In genomic region chr17:20843799-20844553, GRCh38 we compare ENCODE assay signal across 8 cellular contexts.
DNase-seq lines count a peak whose midpoint lies in the region; ATAC-seq and TF ChIP-seq lines count a peak whose summit lies in the region.
"Not testable (repeated sequence)": the region's sequence is repeated elsewhere in the genome, so short reads cannot be mapped to it uniquely, and the experiment has no call there.

No MANE protein-coding gene starts in this region.

- WGBS in spleen, 5 donors: 2 to 4% (median 3%) methylated on average over 31 to 65 of the region's 74 CpGs

- H3K4me3 ChIP-seq in WERI-Rb-1 (ENCODE audit: low read depth, low read length) (peak overlapping the region; percentile 47), lower lobe of right lung (peak overlapping the region; percentile 17), spleen (peak overlapping the region in 3 of 8 donors; percentile 13 to 61 (median 32))

- H3K4me1 ChIP-seq in ES-I3 (ENCODE audit: insufficient read depth, low read length); lower lobe of right lung: not testable (repeated sequence)
- peaks cover 0 to 18% (median 2%) of the 10 kb centered on the region in 6 donors for H3K4me1 ChIP-seq in spleen

- TF ChIP-seq CTCF in WERI-Rb-1 (IDR thresholded peaks at IDR 0.05; ENCODE audit: low read depth, low read length); lower lobe of right lung (IDR thresholded peaks at IDR 0.05); spleen (IDR thresholded peaks at IDR 0.05 in 8 of 11, conservative IDR thresholded peaks at IDR 0.05 in 3 of 11): not testable (repeated sequence)

- peak overlapping the region; percentile 36; the same call in 1 of the 2 replicates for H3K9ac ChIP-seq in ES-I3 (ENCODE audit: low read depth, low read length)

- not testable (repeated sequence) for H3K9me3 ChIP-seq in ES-I3 (ENCODE audit: control insufficient read depth, insufficient read depth, low read length); WERI-Rb-1 (ENCODE audit: severe bottlenecking); lower lobe of right lung; spleen

- not testable (repeated sequence) for TF ChIP-seq POLR2A in spleen (IDR thresholded peaks at IDR 0.05)

- H3K36me3 ChIP-seq in ES-I3 (ENCODE audit: insufficient read depth, low read length); WERI-Rb-1; lower lobe of right lung; spleen: not testable (repeated sequence)

- not testable (repeated sequence) for H3K4me1 Mint-ChIP-seq in activated T-helper 17 cell treated with anti-CD3 and anti-CD28 coated beads, Interleukin-2, amount 50 U/mL, for 72 hours
- peaks cover 0 to 10% of the 10 kb centered on the region in 2 donors for H3K4me1 Mint-ChIP-seq in effector memory CD8-positive, alpha-beta T cell (ENCODE audit: low read depth in 2 of 2)
- H3K4me1 Mint-ChIP-seq in stimulated activated naive CD8-positive, alpha-beta T cell treated with anti-CD3 and anti-CD28 coated beads, Interleukin-15, amount 100 ng/mL, for 72 hours: peaks cover 14% of the 10 kb centered on the region

- H3K9me3 Mint-ChIP-seq in activated T-helper 17 cell treated with anti-CD3 and anti-CD28 coated beads, Interleukin-2, amount 50 U/mL, for 72 hours; effector memory CD8-positive, alpha-beta T cell; stimulated activated naive CD8-positive, alpha-beta T cell treated with anti-CD3 and anti-CD28 coated beads, Interleukin-15, amount 100 ng/mL, for 72 hours: not testable (repeated sequence)

- intact Hi-C loops in lower lobe of right lung (cut with DNase I); spleen (cut with DNase I; ENCODE audit: low total_unique reads): not testable (repeated sequence)

- H3K36me3 Mint-ChIP-seq in activated T-helper 17 cell treated with anti-CD3 and anti-CD28 coated beads, Interleukin-2, amount 50 U/mL, for 72 hours (ENCODE audit: low read depth); effector memory CD8-positive, alpha-beta T cell (ENCODE audit: insufficient read depth): not testable (repeated sequence)

- peak; percentile 23 for DNase-seq in NCI-H2171 treated with DMSO at 0.1 percent for 48 hours (lab: John Stamatoyannopoulos, UW)
- not testable (repeated sequence) for DNase-seq in WERI-Rb-1; effector memory CD8-positive, alpha-beta T cell; lower lobe of right lung
- DNase-seq in spleen: peak; percentile 76
- DNase-seq in stimulated activated naive CD8-positive, alpha-beta T cell treated with anti-CD3 and anti-CD28 coated beads, Interleukin-15, amount 100 ng/mL, for 72 hours: peak; percentile 24 to 37

- not testable (repeated sequence) for H3K27ac ChIP-seq in WERI-Rb-1, lower lobe of right lung, spleen

- H3K27me3 Mint-ChIP-seq in activated T-helper 17 cell treated with anti-CD3 and anti-CD28 coated beads, Interleukin-2, amount 50 U/mL, for 72 hours: peaks cover 14% of the 10 kb centered on the region
- peaks cover 19 to 27% of the 10 kb centered on the region in 2 donors for H3K27me3 Mint-ChIP-seq in effector memory CD8-positive, alpha-beta T cell
- peaks cover 26% of the 10 kb centered on the region for H3K27me3 Mint-ChIP-seq in stimulated activated naive CD8-positive, alpha-beta T cell treated with anti-CD3 and anti-CD28 coated beads, Interleukin-15, amount 100 ng/mL, for 72 hours

- ATAC-seq in activated T-helper 17 cell treated with anti-CD3 and anti-CD28 coated beads, Interleukin-2, amount 50 U/mL, for 72 hours (replicated peaks): peak; percentile 99
- ATAC-seq in effector memory CD8-positive, alpha-beta T cell (replicated peaks): peak; percentile 57
- peak; percentile 57 to 59 for ATAC-seq in lower lobe of right lung
- peak; percentile 85 for ATAC-seq in stimulated activated naive CD8-positive, alpha-beta T cell treated with anti-CD3 and anti-CD28 coated beads, Interleukin-15, amount 100 ng/mL, for 72 hours

- H3K4me3 Mint-ChIP-seq in activated T-helper 17 cell treated with anti-CD3 and anti-CD28 coated beads, Interleukin-2, amount 50 U/mL, for 72 hours: peak overlapping the region; percentile 26
- not testable (repeated sequence) for H3K4me3 Mint-ChIP-seq in effector memory CD8-positive, alpha-beta T cell
- peak overlapping the region; percentile 56 to 70 for H3K4me3 Mint-ChIP-seq in stimulated activated naive CD8-positive, alpha-beta T cell treated with anti-CD3 and anti-CD28 coated beads, Interleukin-15, amount 100 ng/mL, for 72 hours

- not testable (repeated sequence) for H3K27ac Mint-ChIP-seq in activated T-helper 17 cell treated with anti-CD3 and anti-CD28 coated beads, Interleukin-2, amount 50 U/mL, for 72 hours; effector memory CD8-positive, alpha-beta T cell; stimulated activated naive CD8-positive, alpha-beta T cell treated with anti-CD3 and anti-CD28 coated beads, Interleukin-15, amount 100 ng/mL, for 72 hours

- H3K27me3 ChIP-seq in WERI-Rb-1 (ENCODE audit: insufficient read depth, low read depth, severe bottlenecking): not testable (repeated sequence)
- peaks cover 39% of the 10 kb centered on the region for H3K27me3 ChIP-seq in lower lobe of right lung (ENCODE audit: low read depth)
- peaks cover 0 to 59% (median 50%) of the 10 kb centered on the region in 7 donors for H3K27me3 ChIP-seq in spleen (replicated peaks in 1 of 7)
